In genomic region chr20:31514154-31515071, GRCh38 we compare ENCODE assay signal across 8 cellular contexts. TPM values are rescaled to one million over a fixed set of nuclear protein-coding genes. Genes with fewer than 3 reads are reported as not detected.
A peak's percentile ranks its signal among the peaks of the same experiment; 100 is the strongest.
DNase-seq lines count a peak whose midpoint lies in the region; ATAC-seq and TF ChIP-seq lines count a peak whose summit lies in the region.

Gene HM13 (plus strand): TSS chr20:31514442. CDS start chr20:31514552, 110 bp downstream.

- peak within 1 kb of the TSS; percentile 97 for H3K9ac ChIP-seq in iPS-15b (ENCODE audit: low read depth, low read length)
- peak within 1 kb of the TSS; percentile 95 for H3K9ac ChIP-seq in skeletal muscle satellite cell (ENCODE audit: low read depth, low read length)

- H3K27ac ChIP-seq in 22Rv1 = peak within 1 kb of the TSS; percentile 67
- H3K27ac ChIP-seq in brain microvascular endothelial cell = peak within 1 kb of the TSS; percentile 66

- peak within 1 kb of the TSS; percentile 95 for H3K4me2 ChIP-seq in skeletal muscle satellite cell (ENCODE audit: low read length)

- peak; percentile 99 for TF ChIP-seq CTCF in 22Rv1 (IDR thresholded peaks at IDR 0.05)
- peak; percentile 75 for TF ChIP-seq CTCF in brain microvascular endothelial cell (IDR thresholded peaks at IDR 0.05; ENCODE audit: low read depth, low read length, missing control alignments)

- ATAC-seq in GM18511 (IDR thresholded peaks at IDR 0.05; ENCODE audit: unreplicated experiment) = peak; percentile 90
- peak; percentile 83 for ATAC-seq in HG03039 (IDR thresholded peaks at IDR 0.05; ENCODE audit: unreplicated experiment)

- H3K27me3 ChIP-seq in brain microvascular endothelial cell (replicated peaks) (no peaks in the 10 kb centered on the region), iPS-15b (ENCODE audit: control insufficient read depth, insufficient read depth, low read length) (no peaks in the 10 kb centered on the region), skeletal muscle satellite cell (ENCODE audit: control insufficient read depth, insufficient read depth, low read length) (no peaks in the 10 kb centered on the region)

- H3K4me1 ChIP-seq in iPS-15b (ENCODE audit: control insufficient read depth, insufficient read depth, low read length) (peaks cover 23% of the 10 kb centered on the region), skeletal muscle satellite cell (ENCODE audit: control insufficient read depth, insufficient read depth, low read length) (peaks cover 31% of the 10 kb centered on the region)

- peak; percentile 59 for DNase-seq in NCI-H2081 treated with DMSO at 0.1 percent for 48 hours (lab: John Stamatoyannopoulos, UW)
- DNase-seq in UCSD-AML1 (lab: John Stamatoyannopoulos, UW; ENCODE audit: unreplicated experiment) = peak; percentile 94
- peak; percentile 85 for DNase-seq in brain microvascular endothelial cell

- in situ Hi-C loops in brain microvascular endothelial cell (cut with HindIII; ENCODE audit: low pct_ligation_motif_present, low sequenced_read_pairs) = no loop called here

- H3K9me3 ChIP-seq in iPS-15b (ENCODE audit: control insufficient read depth, insufficient read depth, low read length) (no peaks in the 10 kb centered on the region), skeletal muscle satellite cell (replicated peaks; ENCODE audit: low read length) (no peaks in the 10 kb centered on the region)

- peaks cover 5% of the 10 kb centered on the region for H3K36me3 ChIP-seq in brain microvascular endothelial cell (replicated peaks)
- H3K36me3 ChIP-seq in iPS-15b (ENCODE audit: control insufficient read depth, insufficient read depth, low read length) = no peaks in the 10 kb centered on the region
- H3K36me3 ChIP-seq in skeletal muscle satellite cell (ENCODE audit: insufficient read depth, low read length) = peaks cover 6% of the 10 kb centered on the region

- H3K4me3 ChIP-seq in brain microvascular endothelial cell (ENCODE audit: low read depth, low read length) = peak within 1 kb of the TSS; percentile 100
- peak within 1 kb of the TSS; percentile 99 for H3K4me3 ChIP-seq in iPS-15b (ENCODE audit: low read depth, low read length)
- H3K4me3 ChIP-seq in skeletal muscle satellite cell (ENCODE audit: low read length) = peak within 1 kb of the TSS; percentile 99

RNA-seq across cellular contexts. Expression of gene HM13, which starts in this region (rescaled TPM):
- total RNA-seq in skeletal muscle satellite cell (2012; rRNA removed) = 96.8 and 131 TPM in 2 replicates

Comparison
In these comparisons a context has a peak if more than half of its experiments do, and no peak if none do; other contexts are left out.
1. Peak in every context shown above with its lines: DNase-seq, ATAC-seq, H3K4me3 ChIP-seq and H3K27ac ChIP-seq.